In the genomic region with DNA sequence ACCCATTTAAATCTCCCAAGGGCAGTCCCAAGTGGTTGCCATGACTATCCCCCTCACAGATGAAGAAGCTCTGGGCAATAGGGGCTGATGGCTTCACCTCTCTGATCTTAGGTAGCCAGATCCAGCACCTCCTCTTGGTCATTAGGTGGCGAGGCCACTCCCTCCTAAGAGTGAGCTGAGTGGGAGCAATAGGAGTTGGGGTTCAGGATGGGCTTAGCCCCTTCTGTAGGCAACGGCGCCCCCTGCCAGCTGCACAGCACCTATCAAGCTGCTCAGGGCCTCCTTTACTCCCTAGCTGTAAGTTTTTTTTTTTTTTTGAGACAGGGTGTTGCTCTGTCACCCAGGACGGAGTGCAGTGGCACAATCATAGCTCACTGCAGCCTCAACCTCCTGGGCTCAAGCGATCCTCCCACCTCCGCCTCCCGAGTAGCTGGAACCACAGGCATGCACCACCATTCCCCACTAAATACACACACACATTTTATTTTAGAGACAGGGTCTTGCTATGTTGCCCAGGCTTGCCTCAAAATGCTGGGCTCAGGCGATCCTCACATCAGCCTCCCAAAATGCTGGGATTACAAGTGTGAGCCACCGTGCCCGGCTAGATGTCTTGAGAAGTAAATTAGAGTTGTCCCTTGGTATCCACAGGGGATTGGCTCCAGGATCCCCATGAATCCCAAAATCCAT, we compare ENCODE assay signal across 9 cellular contexts. TPM values are rescaled to one million over a fixed set of nuclear protein-coding genes. Genes with fewer than 3 reads are reported as not detected.
DNase-seq lines count a peak whose midpoint lies in the region; ATAC-seq and TF ChIP-seq lines count a peak whose summit lies in the region.
"Had no signal": no experiment of that assay in that cellular context is flagged by ENCODE, and none has a peak within 500 bp of the region (broad histone marks: within the 10 kb centered on the region; RNA-seq: fewer than 3 reads in every experiment).

No MANE protein-coding gene starts in this region.

- H3K4me1 ChIP-seq in breast epithelium (peaks cover 6% of the 10 kb centered on the region in 2 donors), SJCRH30 (peaks cover 34% of the 10 kb centered on the region)

- H3K27me3 ChIP-seq in breast epithelium (peaks cover 0 to 3% of the 10 kb centered on the region in 2 donors), SJCRH30 (peaks cover 5% of the 10 kb centered on the region)
- H3K27me3 ChIP-seq: pancreas had no signal

- CTCF ChIA-PET in MCF 10A (lab: Yijun Ruan, JAX), result interaction anchor here (0.6 to 4.1 kb wide), 10 partner anchors 9 to 267 kb away, joined by 3 to 62 read pairs (median 4); partner anchors contain the start of gene CDH16

- POLR2A ChIA-PET in MCF 10A (lab: Yijun Ruan, JAX), result interaction anchor here (0.6 to 3.0 kb wide), 10 partner anchors 9 to 47 kb away, joined by 3 to 16 read pairs (median 4); partner anchors contain the start of gene CDH16

- DNase-seq in MCF 10A (ENCODE audit: unreplicated experiment) (peak; percentile 52), breast epithelium (ENCODE audit: low spot score in 2 of 2) (no peak), SJCRH30 (peak; percentile 71 to 72), erythroblast (lab: John Stamatoyannopoulos, UW) (peak; percentile 68 to 78)
- DNase-seq in stimulated activated naive CD8-positive, alpha-beta T cell treated with anti-CD3 and anti-CD28 coated beads, Interleukin-15, amount 100 ng/mL, for 72 hours, result peak; percentile 44 to 55

- peak overlapping the region; percentile 69 for H3K27ac Mint-ChIP-seq in MCF 10A (ENCODE audit: low read depth, unreplicated experiment)
- H3K27ac Mint-ChIP-seq in stimulated activated naive CD8-positive, alpha-beta T cell treated with anti-CD3 and anti-CD28 coated beads, Interleukin-15, amount 100 ng/mL, for 72 hours, result peak overlapping the region in 1 of 2 donors; percentile 19

- peaks cover 46% of the 10 kb centered on the region for H3K4me1 Mint-ChIP-seq in MCF 10A (ENCODE audit: insufficient read depth, unreplicated experiment)
- H3K4me1 Mint-ChIP-seq in stimulated activated naive CD8-positive, alpha-beta T cell treated with anti-CD3 and anti-CD28 coated beads, Interleukin-15, amount 100 ng/mL, for 72 hours, result peaks cover 61% of the 10 kb centered on the region

- H3K9me3 ChIP-seq in breast epithelium (no peaks in the 10 kb centered on the region), SJCRH30 (replicated peaks) (no peaks in the 10 kb centered on the region)
- H3K9me3 ChIP-seq: pancreas had no signal

- intact Hi-C loops in MCF 10A (cut with micrococcal nuclease) (loop anchor here (1.0 kb wide), 1 partner anchor 34 kb away; no protein-coding TSS in a partner anchor), breast epithelium (cut with DNase I; ENCODE audit: low total_unique reads) (no loop called here)

- H3K9me3 Mint-ChIP-seq in MCF 10A (ENCODE audit: unreplicated experiment), result no peaks in the 10 kb centered on the region
- no peaks in the 10 kb centered on the region for H3K9me3 Mint-ChIP-seq in stimulated activated naive CD8-positive, alpha-beta T cell treated with anti-CD3 and anti-CD28 coated beads, Interleukin-15, amount 100 ng/mL, for 72 hours

- TF ChIP-seq CTCF in MCF 10A (IDR thresholded peaks at IDR 0.05; ENCODE audit: unreplicated experiment) (peak; percentile 30), breast epithelium (IDR thresholded peaks at IDR 0.05) (no peak)

- no peaks in the 10 kb centered on the region for H3K27me3 Mint-ChIP-seq in MCF 10A (ENCODE audit: insufficient read depth, unreplicated experiment)
- peaks cover 32% of the 10 kb centered on the region for H3K27me3 Mint-ChIP-seq in stimulated activated naive CD8-positive, alpha-beta T cell treated with anti-CD3 and anti-CD28 coated beads, Interleukin-15, amount 100 ng/mL, for 72 hours

- BruUV-seq in MCF 10A (replicated peaks; lab: Mats Ljungman, UMichigan), result no TSS peak

- TF ChIP-seq POLR2A in breast epithelium (IDR thresholded peaks at IDR 0.05) (no peak), erythroblast (IDR thresholded peaks at IDR 0.05; ENCODE audit: low read length) (no peak)

- H3K36me3 Mint-ChIP-seq in MCF 10A (ENCODE audit: insufficient read depth, unreplicated experiment), result peaks cover 26% of the 10 kb centered on the region

- no peak overlapping the region for H3K4me3 Mint-ChIP-seq in MCF 10A (ENCODE audit: unreplicated experiment)
- no peak overlapping the region for H3K4me3 Mint-ChIP-seq in stimulated activated naive CD8-positive, alpha-beta T cell treated with anti-CD3 and anti-CD28 coated beads, Interleukin-15, amount 100 ng/mL, for 72 hours

- H3K27ac ChIP-seq in breast epithelium (no peak overlapping the region), SJCRH30 (no peak overlapping the region)
- H3K27ac ChIP-seq: pancreas had no signal

- ATAC-seq in stimulated activated naive CD8-positive, alpha-beta T cell treated with anti-CD3 and anti-CD28 coated beads, Interleukin-15, amount 100 ng/mL, for 72 hours, result peak; percentile 54
- ATAC-seq in GM18517 (IDR thresholded peaks at IDR 0.05; ENCODE audit: unreplicated experiment) (no peak), GM19035 (IDR thresholded peaks at IDR 0.05; ENCODE audit: unreplicated experiment) (no peak), GM19324 (IDR thresholded peaks at IDR 0.05; ENCODE audit: low FRiP score, unreplicated experiment) (no peak)
- ATAC-seq: pancreas had no signal

- H3K36me3 ChIP-seq in breast epithelium, result no peaks in the 10 kb centered on the region
- H3K36me3 ChIP-seq in SJCRH30, result no peaks in the 10 kb centered on the region
- H3K36me3 ChIP-seq: pancreas had no signal

- H3K4me3 ChIP-seq in breast epithelium (no peak overlapping the region), SJCRH30 (no peak overlapping the region)
- H3K4me3 ChIP-seq: pancreas had no signal

RNA-seq across cellular contexts. Expression of gene RRAD, which starts 3.5 kb away (rescaled TPM):
- total RNA-seq in MCF 10A (2022) (0.29 TPM in 1 of 2 replicates, not detected in the other), breast epithelium (10 to 100 TPM in 1 of 3 donors, 1 to 10 TPM in 2; 7.7 to 11.1 (median 8.0) TPM)
- 0.30 and 0.49 TPM in 2 replicates for total RNA-seq in SJCRH30 (2014; rRNA removed; shearing (Covaris generic))

RNA-seq across cellular contexts. Expression of gene CIAO2B, which starts 5.4 kb away (rescaled TPM):
- total RNA-seq in MCF 10A (2022) (133 and 159 TPM in 2 replicates), breast epithelium (10 to 100 TPM; 45.7 to 77.3 (median 65.4) TPM)
- 135 and 146 TPM in 2 replicates for total RNA-seq in SJCRH30 (2014; rRNA removed; shearing (Covaris generic))

RNA-seq across cellular contexts. Expression of gene CES2, which starts 6.5 kb away (rescaled TPM):
- 65.7 and 68.7 TPM in 2 replicates for total RNA-seq in MCF 10A (2022)
- 10 to 100 TPM; 25.9 to 33.1 (median 31.9) TPM for total RNA-seq in breast epithelium
- total RNA-seq in SJCRH30 (2014; rRNA removed; shearing (Covaris generic)), result 25.2 and 25.7 TPM in 2 replicates

RNA-seq across cellular contexts. Expression of gene CDH16, which starts 10.2 kb away (rescaled TPM):
- total RNA-seq in MCF 10A (2022), result 0.25 TPM in 1 of 2 replicates, not detected in the other
- not detected for total RNA-seq in breast epithelium
- total RNA-seq in SJCRH30 (2014; rRNA removed; shearing (Covaris generic)), result not detected in 2 replicates
- total RNA-seq: pancreas had no signal

RNA-seq across cellular contexts. Expression of gene CES3, which starts 32.2 kb away (rescaled TPM):
- total RNA-seq in MCF 10A (2022) (0.52 and 0.65 TPM in 2 replicates), breast epithelium (1 to 10 TPM in 2 of 3 donors, under 1 TPM in 1; 0.29 to 5.9 (median 2.1) TPM)
- total RNA-seq in SJCRH30 (2014; rRNA removed; shearing (Covaris generic)), result 0.08 TPM in 2 replicates

Comparison
In these comparisons a context has a peak if more than half of its experiments do, and no peak if none do; other contexts are left out.
1. DNase-seq: peak in MCF 10A (single experiment), SJCRH30 (2 of 2), erythroblast (2 of 2) and stimulated activated naive CD8-positive, alpha-beta T cell treated with anti-CD3 and anti-CD28 coated beads, Interleukin-15, amount 100 ng/mL, for 72 hours (2 of 2); none in breast epithelium (0 of 2).